8 cellular contexts compared by ENCODE assay signal in genomic region chr3:195542261-195542660, GRCh38. TPM values are rescaled to one million over a fixed set of nuclear protein-coding genes. Genes with fewer than 3 reads are reported as not detected.
DNase-seq lines count a peak whose midpoint lies in the region; ATAC-seq and TF ChIP-seq lines count a peak whose summit lies in the region.

No MANE protein-coding gene starts in this region.

- H3K4me1 ChIP-seq in foreskin keratinocyte = peaks cover 18% of the 10 kb centered on the region

- H3K27me3 ChIP-seq in foreskin keratinocyte = no peaks in the 10 kb centered on the region

- H3K9me3 Mint-ChIP-seq in T-cell = no peaks in the 10 kb centered on the region

- H3K27ac ChIP-seq in foreskin keratinocyte = peak overlapping the region; percentile 75

- peak overlapping the region; percentile 89 to 93 (median 93) for H3K4me3 Mint-ChIP-seq in T-cell

- peaks cover 69 to 87% (median 76%) of the 10 kb centered on the region in 3 donors for H3K4me1 Mint-ChIP-seq in T-cell

- POLR2A ChIA-PET in T-cell (lab: Charles Lee) = interaction anchor here (0.6 to 1.3 kb wide), 15 partner anchors 9 to 1053 kb away, joined by 3 to 10 read pairs (median 4); partner anchors contain the start of gene XXYLT1 (in 1 of the 2)

- peaks cover 12% of the 10 kb centered on the region for H3K36me3 Mint-ChIP-seq in T-cell

- H3K27me3 Mint-ChIP-seq in T-cell = no peaks in the 10 kb centered on the region

- CTCF ChIA-PET in T-cell (lab: Charles Lee) = interaction anchor here (0.6 to 2.4 kb wide), 10 partner anchors 9 to 272 kb away, joined by 3 to 13 read pairs (median 4); partner anchors contain the start of gene XXYLT1 (in 1 of the 2)

- peak overlapping the region; percentile 95 to 98 for H3K27ac Mint-ChIP-seq in T-cell

- no peak for TF ChIP-seq CTCF in foreskin keratinocyte (conservative IDR thresholded peaks at IDR 0.05)

- peak overlapping the region; percentile 78 for H3K4me3 ChIP-seq in skeletal muscle cell (ENCODE audit: low read depth, low read length)

- peak; percentile 22 for ATAC-seq in GM19351 (IDR thresholded peaks at IDR 0.05; ENCODE audit: unreplicated experiment)
- no peak for ATAC-seq in T-cell (replicated peaks in 1 of 4)
- no peak for ATAC-seq in foreskin keratinocyte
- ATAC-seq in HG02870 (IDR thresholded peaks at IDR 0.05; ENCODE audit: unreplicated experiment) = no peak

- DNase-seq in AML-193 (lab: John Stamatoyannopoulos, UW) (peak; percentile 31 to 38), T-cell (no peak), foreskin keratinocyte (peak in 1 of 2 donors; percentile 28), skeletal muscle cell (ENCODE audit: low read depth) (no peak), NCI-H2196 treated with DMSO at 0.1 percent for 48 hours (lab: John Stamatoyannopoulos, UW; ENCODE audit: unreplicated experiment) (no peak)
- no peak for DNase-seq in activated CD8-positive, alpha-beta memory T cell treated with anti-CD3 and anti-CD28 coated beads, Interleukin-2, amount 50 U/mL, for 4 hours

RNA-seq across cellular contexts. Expression of gene PPP1R2, which starts 0.9 kb away (rescaled TPM):
- total RNA-seq in T-cell (100 to 1,000 TPM; 113 to 154 (median 123) TPM), foreskin keratinocyte (30.5 TPM in 2 replicates)
- polyA plus RNA-seq in foreskin keratinocyte = 14.4 and 17.0 TPM in 2 replicates

RNA-seq across cellular contexts. Expression of gene APOD, which starts 41.5 kb away (rescaled TPM):
- total RNA-seq in T-cell = under 1 TPM in 1 of 5 donors, not detected in 4; 0.55 TPM
- not detected in 2 replicates for total RNA-seq in foreskin keratinocyte
- polyA plus RNA-seq in foreskin keratinocyte = 0.17 TPM in 1 of 2 replicates, not detected in the other

Comparison
In these comparisons a context has a peak if more than half of its experiments do, and no peak if none do; other contexts are left out.
1. DNase-seq: peak in AML-193 (2 of 2); none in T-cell (0 of 34), skeletal muscle cell (single experiment), NCI-H2196 treated with DMSO at 0.1 percent for 48 hours (single experiment) and activated CD8-positive, alpha-beta memory T cell treated with anti-CD3 and anti-CD28 coated beads, Interleukin-2, amount 50 U/mL, for 4 hours (single experiment).